Comparison of ENCODE assay signal across 9 cellular contexts in the genomic region with DNA sequence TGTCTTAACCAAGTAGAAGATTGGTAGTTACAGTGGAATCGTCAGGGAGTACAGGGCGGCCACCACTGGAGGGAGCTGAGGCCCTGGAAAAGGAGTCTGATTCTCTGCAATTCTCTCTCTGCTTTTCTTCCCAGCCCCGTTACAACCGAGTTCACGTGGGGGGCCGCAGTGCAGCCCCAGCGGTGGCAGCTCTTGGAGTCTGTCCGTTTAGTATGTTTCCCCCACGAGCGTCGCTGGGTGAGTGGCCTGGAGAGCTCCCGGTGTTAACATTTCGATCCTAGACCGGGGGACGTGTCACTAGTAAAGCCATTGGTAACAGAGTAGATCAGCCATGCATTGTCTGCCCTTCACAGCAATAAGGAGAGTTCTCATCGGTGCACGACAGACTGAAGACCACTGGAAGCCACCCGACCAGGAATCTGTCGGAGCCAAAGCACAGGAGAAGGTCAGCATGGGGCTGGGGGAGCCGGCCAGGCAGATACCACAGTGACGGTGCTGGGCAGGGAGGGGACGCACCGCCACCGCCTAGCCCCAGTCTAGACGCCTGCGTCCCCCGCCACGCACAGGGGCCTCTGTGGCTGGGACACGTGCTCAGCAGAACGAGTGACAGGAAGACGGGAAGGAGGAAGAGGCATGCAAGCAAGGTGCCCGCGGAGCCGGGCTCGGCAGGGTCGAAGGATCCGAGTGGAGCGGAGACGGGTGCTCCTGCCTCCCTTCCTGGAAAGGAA. TPM values are rescaled to one million over a fixed set of nuclear protein-coding genes. Genes with fewer than 3 reads are reported as not detected.
DNase-seq lines count a peak whose midpoint lies in the region; FAIRE-seq and TF ChIP-seq lines count a peak whose summit lies in the region.
"Had no signal": no experiment of that assay in that cellular context is flagged by ENCODE, and none has a peak within 500 bp of the region (broad histone marks: within the 10 kb centered on the region; RNA-seq: fewer than 3 reads in every experiment).

No MANE protein-coding gene starts in this region.

- FAIRE-seq in bronchial epithelial cell (lab: Jason Lieb, UNC): no peak
- FAIRE-seq: A204.1 had no signal

- H3K4me1 ChIP-seq in ovary (ENCODE audit: insufficient read depth): peaks cover 43% of the 10 kb centered on the region

- H3K4me3 ChIP-seq in bronchial epithelial cell (ENCODE audit: low read depth, low read length) (no peak overlapping the region), ovary (no peak overlapping the region)

- DNase-seq in DMS 273 (lab: John Stamatoyannopoulos, UW; ENCODE audit: unreplicated experiment) (peak; percentile 54), DMS 273 treated with DMSO at 0.1 percent for 48 hours (lab: John Stamatoyannopoulos, UW) (no peak), MV-4-11 (lab: John Stamatoyannopoulos, UW) (peak; percentile 21), bronchial epithelial cell (ENCODE audit: low read depth) (no peak), nephron progenitor cell (no peak), HCEC 1CT (no peak), LoVo (ENCODE audit: low spot score) (no peak), ovary (no peak)

- peaks cover 56% of the 10 kb centered on the region for H3K36me3 Mint-ChIP-seq in nephron progenitor cell (ENCODE audit: low read depth)

- H3K27ac Mint-ChIP-seq in nephron progenitor cell: peak overlapping the region; percentile 93

- H3K36me3 ChIP-seq in bronchial epithelial cell (ENCODE audit: control insufficient read depth, insufficient read depth, low read length): peaks cover 52% of the 10 kb centered on the region
- no peaks in the 10 kb centered on the region for H3K36me3 ChIP-seq in ovary

- H3K9me3 ChIP-seq in ovary: no peaks in the 10 kb centered on the region

- no peaks in the 10 kb centered on the region for H3K27me3 ChIP-seq in bronchial epithelial cell (ENCODE audit: control insufficient read depth, insufficient read depth, low read length)
- no peaks in the 10 kb centered on the region for H3K27me3 ChIP-seq in ovary

- 80 to 83% (median 80%) methylated on average over 39 of the region's 39 CpGs for WGBS in ovary, 3 donors

- no peak for TF ChIP-seq POLR2A in ovary (IDR thresholded peaks at IDR 0.05)

- TF ChIP-seq CTCF in bronchial epithelial cell (IDR thresholded peaks at IDR 0.05; ENCODE audit: insufficient read depth, low read length, severe bottlenecking) (peak; percentile 50), nephron progenitor cell (IDR thresholded peaks at IDR 0.05) (peak; percentile 49), ovary (IDR thresholded peaks at IDR 0.05) (peak in 1 of 3 donors; percentile 35)

- peak overlapping the region; percentile 57 for H3K4me3 Mint-ChIP-seq in nephron progenitor cell

- peak overlapping the region in 1 of 2 donors; percentile 17 for H3K27ac ChIP-seq in ovary

- no peak for TF ChIP-seq EP300 in ovary (IDR thresholded peaks at IDR 0.05)

- H3K27me3 Mint-ChIP-seq in nephron progenitor cell (ENCODE audit: low read depth, poor library complexity): no peaks in the 10 kb centered on the region

- H3K4me1 Mint-ChIP-seq in nephron progenitor cell: peaks cover 53% of the 10 kb centered on the region

- no peaks in the 10 kb centered on the region for H3K9me3 Mint-ChIP-seq in nephron progenitor cell

- intact Hi-C loops in ovary (cut with DNase I): loop anchor here in 1 of 4 donors (10.0 kb wide), 1 partner anchor 80 kb away; no protein-coding TSS in a partner anchor

RNA-seq across cellular contexts. Expression of a gene that starts 15.7 kb away (rescaled TPM):
- total RNA-seq in bronchial epithelial cell (162 and 205 TPM in 2 replicates), ovary (10 to 100 TPM; 10.5 to 23.2 (median 18.0) TPM)
- polyA plus RNA-seq in ovary: 1 to 10 TPM; 3.5 to 5.0 TPM

RNA-seq across cellular contexts. Expression of a gene that starts 28.9 kb away (rescaled TPM):
- total RNA-seq in bronchial epithelial cell (64.9 and 72.4 TPM in 2 replicates), ovary (100 to 1,000 TPM in 5 of 7 donors, 10 to 100 TPM in 2; 46.0 to 160 (median 121) TPM)
- 100 to 1,000 TPM in 1 of 2 donors, 10 to 100 TPM in 1; 81.2 to 134 TPM for polyA plus RNA-seq in ovary

RNA-seq across cellular contexts. Expression of a gene that starts 31.9 kb away (rescaled TPM):
- total RNA-seq in bronchial epithelial cell (8.1 and 10.8 TPM in 2 replicates), ovary (10 to 100 TPM; 22.9 to 65.0 (median 41.9) TPM)
- polyA plus RNA-seq in ovary: 10 to 100 TPM in 1 of 2 donors, 1 to 10 TPM in 1; 7.7 to 22.2 TPM

Comparison
In these comparisons a context has a peak if more than half of its experiments do, and no peak if none do; other contexts are left out.
1. DNase-seq: peak in DMS 273 (single experiment) and MV-4-11 (single experiment); none in DMS 273 treated with DMSO at 0.1 percent for 48 hours (single experiment), bronchial epithelial cell (single experiment), nephron progenitor cell (single experiment), HCEC 1CT (single experiment), LoVo (single experiment) and ovary (0 of 5).